ENCODE assay signal across 6 cellular contexts in genomic region chr5:69140239-69140638, GRCh38. TPM values are rescaled to one million over a fixed set of nuclear protein-coding genes. Genes with fewer than 3 reads are reported as not detected.
DNase-seq lines count a peak whose midpoint lies in the region; ATAC-seq, FAIRE-seq and TF ChIP-seq lines count a peak whose summit lies in the region.
"Not testable (repeated sequence)": the region's sequence is repeated elsewhere in the genome, so short reads cannot be mapped to it uniquely, and the experiment has no call there.

No MANE protein-coding gene starts in this region.

- ATAC-seq in A549; IMR-90 (ENCODE audit: low read depth); K562; HepG2; stimulated activated memory B cell treated with anti-CD40 and anti-IgM and Interleukin-4, amounts not matched to agents 10 μg/mL and 1 μg/mL and 100 μg/mL, for 72 hours: not testable (repeated sequence)

- not testable (repeated sequence) for H3K27ac ChIP-seq in A549; IMR-90 (ENCODE audit: insufficient read depth, low read length); K562 (ENCODE audit: extremely low read depth, low read depth, low read length); HepG2 (ENCODE audit: extremely low read length, insufficient read depth, low read length)

- not testable (repeated sequence) for H3K27me3 Mint-ChIP-seq in IgD-negative memory B cell; stimulated activated memory B cell treated with anti-CD40 and anti-IgM and Interleukin-4, amounts not matched to agents 10 μg/mL and 1 μg/mL and 100 μg/mL, for 72 hours

- H3K27ac Mint-ChIP-seq in IgD-negative memory B cell = peak overlapping the region in 2 of 3 donors; percentile 2 to 18
- peak overlapping the region; percentile 59 for H3K27ac Mint-ChIP-seq in stimulated activated memory B cell treated with anti-CD40 and anti-IgM and Interleukin-4, amounts not matched to agents 10 μg/mL and 1 μg/mL and 100 μg/mL, for 72 hours

- TF ChIP-seq EP300 in A549 (IDR thresholded peaks at IDR 0.05); K562 (IDR thresholded peaks at IDR 0.05; ENCODE audit: low read length); HepG2 (IDR thresholded peaks at IDR 0.05; ENCODE audit: low read depth in 2 of 2, low read length in 2 of 2); HepG2 (CRISPR knock-in tag; IDR thresholded peaks at IDR 0.05; ENCODE audit: borderline replicate concordance): not testable (repeated sequence)

- H3K4me1 ChIP-seq in A549; IMR-90 (ENCODE audit: control insufficient read depth, insufficient read depth, low read length); K562 (replicated peaks in 1 of 2; ENCODE audit: control insufficient read depth in 2 of 2, insufficient read depth in 2 of 2, low read length in 2 of 2); HepG2 (ENCODE audit: insufficient read depth, low read length): not testable (repeated sequence)

- not testable (repeated sequence) for H3K4me2 ChIP-seq in A549; IMR-90 (ENCODE audit: low read depth, low read length); K562 (ENCODE audit: insufficient read depth, low read length); HepG2 (ENCODE audit: low read depth, low read length)

- H3K79me1 ChIP-seq in IMR-90 (ENCODE audit: low read depth in 1 of 2, low read length in 2 of 2) = not testable (repeated sequence)

- H3K36me3 Mint-ChIP-seq in IgD-negative memory B cell; stimulated activated memory B cell treated with anti-CD40 and anti-IgM and Interleukin-4, amounts not matched to agents 10 μg/mL and 1 μg/mL and 100 μg/mL, for 72 hours: not testable (repeated sequence)

- not testable (repeated sequence) for BruUV-seq in IMR-90 (replicated peaks; lab: Mats Ljungman, UMichigan); K562 (replicated peaks; lab: Mats Ljungman, UMichigan); HepG2 (replicated peaks; lab: Mats Ljungman, UMichigan)

- H2AFZ ChIP-seq in IMR-90 (replicated peaks; ENCODE audit: low read length, poor library complexity); K562 (ENCODE audit: low read depth, low read length); HepG2 (ENCODE audit: low read length): not testable (repeated sequence)

- H3K9ac ChIP-seq in IMR-90 (ENCODE audit: low read depth, low read length); K562 (ENCODE audit: insufficient read depth in 1 of 2, low read depth in 2 of 2, low read length in 2 of 2); HepG2 (ENCODE audit: insufficient read depth, low read depth, low read length): not testable (repeated sequence)

- not testable (repeated sequence) for H3K23ac ChIP-seq in IMR-90 (ENCODE audit: low read depth, low read length)

- not testable (repeated sequence) for H3K9me3 Mint-ChIP-seq in IgD-negative memory B cell; stimulated activated memory B cell treated with anti-CD40 and anti-IgM and Interleukin-4, amounts not matched to agents 10 μg/mL and 1 μg/mL and 100 μg/mL, for 72 hours

- intact Hi-C loops in IMR-90 (cut with micrococcal nuclease); K562 (cut with micrococcal nuclease); HepG2 (cut with micrococcal nuclease; ENCODE audit: unreplicated experiment): not testable (repeated sequence)

- H2BK15ac ChIP-seq in IMR-90 (ENCODE audit: low read depth, low read length) = not testable (repeated sequence)

- H3K4ac ChIP-seq in IMR-90 (ENCODE audit: low read depth, low read length) = not testable (repeated sequence)

- H2BK120ac ChIP-seq in IMR-90 (ENCODE audit: low read depth, low read length) = not testable (repeated sequence)

- POLR2A ChIA-PET in A549 (lab: Yijun Ruan, JAX); IMR-90 (lab: Charles Lee; ENCODE audit: unreplicated experiment); HepG2 (lab: Yijun Ruan, JAX): not testable (repeated sequence)
- POLR2A ChIA-PET in K562 (lab: Yijun Ruan, JAX) = interaction anchor here (0.5 kb wide), 1 partner anchor 116 kb away, joined by 4 read pairs; no protein-coding TSS in a partner anchor

- not testable (repeated sequence) for FAIRE-seq in A549 (lab: Jason Lieb, UNC); K562 (lab: Jason Lieb, UNC); HepG2 (lab: Jason Lieb, UNC)

- H3K4me1 Mint-ChIP-seq in IgD-negative memory B cell = peaks cover 14 to 20% (median 16%) of the 10 kb centered on the region in 3 donors
- peaks cover 17% of the 10 kb centered on the region for H3K4me1 Mint-ChIP-seq in stimulated activated memory B cell treated with anti-CD40 and anti-IgM and Interleukin-4, amounts not matched to agents 10 μg/mL and 1 μg/mL and 100 μg/mL, for 72 hours

- H3K79me2 ChIP-seq in K562 (ENCODE audit: control insufficient read depth, insufficient read depth, low read length); HepG2 (ENCODE audit: insufficient read depth, low read length): not testable (repeated sequence)

- not testable (repeated sequence) for H4K20me1 ChIP-seq in IMR-90 (ENCODE audit: insufficient read depth, low read length); K562 (replicated peaks; ENCODE audit: control insufficient read depth, insufficient read depth, low read length); HepG2 (ENCODE audit: insufficient read depth, low read length)

- H3K9me3 ChIP-seq in A549 = peaks cover 11% of the 10 kb centered on the region
- H3K9me3 ChIP-seq in IMR-90 (ENCODE audit: control insufficient read depth, insufficient read depth, low read length); K562 (replicated peaks; ENCODE audit: control insufficient read depth, insufficient read depth, low read depth, low read length); HepG2 (ENCODE audit: low read length): not testable (repeated sequence)

- H3K9me1 ChIP-seq in IMR-90 (ENCODE audit: insufficient read depth, low read length); K562 (ENCODE audit: control insufficient read depth, insufficient read depth, low read length): not testable (repeated sequence)

- TF ChIP-seq RAD21 in A549 (conservative IDR thresholded peaks at IDR 0.05 in 1 of 2, IDR thresholded peaks at IDR 0.05 in 1 of 2); IMR-90 (IDR thresholded peaks at IDR 0.05; ENCODE audit: low read length); K562 (CRISPR knock-in tag; conservative IDR thresholded peaks at IDR 0.05 in 1 of 2, IDR thresholded peaks at IDR 0.05 in 1 of 2); HepG2 (CRISPR knock-in tag; IDR thresholded peaks at IDR 0.05): not testable (repeated sequence)

- not testable (repeated sequence) for DNase-seq in A549 (ENCODE audit: low read depth in 1 of 2, low spot score in 1 of 2); IMR-90; K562 (ENCODE audit: extremely low read depth in 1 of 4, low spot score in 3 of 4); HepG2 (ENCODE audit: low spot score)

- H3K14ac ChIP-seq in IMR-90 (replicated peaks; ENCODE audit: low read depth, low read length) = not testable (repeated sequence)

- H3K4me3 ChIP-seq in A549; IMR-90 (ENCODE audit: insufficient read depth, low read depth, low read length); K562; HepG2 (replicated peaks in 1 of 3; ENCODE audit: insufficient read depth in 1 of 3, low read depth in 2 of 3, low read length in 3 of 3): not testable (repeated sequence)

- TF ChIP-seq CTCF in A549 (IDR thresholded peaks at IDR 0.05); IMR-90 (conservative IDR thresholded peaks at IDR 0.05; ENCODE audit: low read depth, low read length); K562 (IDR thresholded peaks at IDR 0.05 in 2 of 3, conservative IDR thresholded peaks at IDR 0.05 in 1 of 3; ENCODE audit: insufficient read depth in 2 of 3, low read depth in 1 of 3, low read length in 3 of 3); HepG2 (CRISPR knock-in tag; IDR thresholded peaks at IDR 0.05): not testable (repeated sequence)

- in situ Hi-C loops in IMR-90 (cut with MboI; ENCODE audit: low sequenced_read_pairs); K562 (cut with MboI); HepG2 (cut with HindIII; ENCODE audit: extremely low pct_ligation_motif_present, low pct_unique_long_range_greater_than_20kb): not testable (repeated sequence)

- not testable (repeated sequence) for H3K56ac ChIP-seq in IMR-90 (ENCODE audit: extremely low read depth, insufficient read depth, low read length)

- H2AK5ac ChIP-seq in IMR-90 (ENCODE audit: low read depth, low read length) = not testable (repeated sequence)

- not testable (repeated sequence) for H3K18ac ChIP-seq in IMR-90 (ENCODE audit: low read depth, low read length)

- H2AK9ac ChIP-seq in IMR-90 (replicated peaks; ENCODE audit: low read depth, low read length, poor library complexity) = not testable (repeated sequence)

- not testable (repeated sequence) for H3K4me3 Mint-ChIP-seq in IgD-negative memory B cell; stimulated activated memory B cell treated with anti-CD40 and anti-IgM and Interleukin-4, amounts not matched to agents 10 μg/mL and 1 μg/mL and 100 μg/mL, for 72 hours

- CTCF ChIA-PET in A549 (lab: Yijun Ruan, JAX) = interaction anchor here (1.2 to 1.4 kb wide), 2 partner anchors 11 to 47 kb away, joined by 3 to 7 read pairs; partner anchors contain the start of gene SLC30A5
- CTCF ChIA-PET in IMR-90 (lab: Yijun Ruan, JAX) = interaction anchor here (0.6 to 0.9 kb wide), 2 partner anchors 21 to 194 kb away, joined by 3 to 7 read pairs; no protein-coding TSS in a partner anchor
- CTCF ChIA-PET in K562 (lab: Yijun Ruan, JAX; ENCODE audit: low intra/inter-chr PET ratio); HepG2 (lab: Yijun Ruan, JAX; ENCODE audit: low intra/inter-chr PET ratio, low total read pairs): not testable (repeated sequence)

- H4K8ac ChIP-seq in IMR-90 (ENCODE audit: low read depth in 2 of 2, low read length in 2 of 2) = not testable (repeated sequence)

- not testable (repeated sequence) for H4K5ac ChIP-seq in IMR-90 (ENCODE audit: low read depth, low read length)

- H2BK5ac ChIP-seq in IMR-90 (ENCODE audit: low read depth, low read length, poor library complexity, severe bottlenecking) = not testable (repeated sequence)

- H3K36me3 ChIP-seq in IMR-90 (ENCODE audit: control insufficient read depth, insufficient read depth, low read length); K562 (ENCODE audit: control insufficient read depth, insufficient read depth, low read length); HepG2 (replicated peaks in 1 of 2; ENCODE audit: control insufficient read depth in 1 of 2, insufficient read depth in 2 of 2, low read length in 2 of 2): not testable (repeated sequence)

- H3K27me3 ChIP-seq in IMR-90 (ENCODE audit: control insufficient read depth, insufficient read depth, low read length); K562 (ENCODE audit: control insufficient read depth in 2 of 2, insufficient read depth in 2 of 2, low read length in 2 of 2); HepG2 (ENCODE audit: control insufficient read depth in 1 of 2, insufficient read depth in 2 of 2, low read length in 2 of 2): not testable (repeated sequence)

- dilution Hi-C loops in IMR-90 (cut with HindIII; ENCODE audit: low sequenced_read_pairs, unreplicated experiment) = not testable (repeated sequence)

- TF ChIP-seq POLR2A in A549 (IDR thresholded peaks at IDR 0.05; ENCODE audit: low read length); IMR-90 (IDR thresholded peaks at IDR 0.05; ENCODE audit: low read depth, low read length); K562 (conservative IDR thresholded peaks at IDR 0.05); HepG2 (IDR thresholded peaks at IDR 0.05; ENCODE audit: insufficient read depth in 1 of 2, low read depth in 2 of 2, low read length in 2 of 2): not testable (repeated sequence)

- not testable (repeated sequence) for H4K91ac ChIP-seq in IMR-90 (ENCODE audit: insufficient read depth, low read depth, low read length)

- H2BK20ac ChIP-seq in IMR-90 (ENCODE audit: low read depth, low read length) = not testable (repeated sequence)

- WGBS in A549 (ENCODE audit: missing lambda C conversion rate) = 84% methylated on average over 4 of the region's 4 CpGs
- no CpG with 5 or more reads among the region's 4 CpGs for WGBS in IMR-90 (ENCODE audit: extremely low coverage in 2 of 2, insufficient read length in 1 of 2), 2 experiments
- 47% methylated on average over 4 of the region's 4 CpGs for WGBS in K562 (ENCODE audit: insufficient coverage, low coverage, missing lambda C conversion rate)
- 50% methylated on average over 4 of the region's 4 CpGs for whole genome bisulfite sequencing in HepG2 (ENCODE audit: low lambda C conversion rate)

RNA-seq across cellular contexts. Expression of gene CCNB1, which starts 26.7 kb away (rescaled TPM):
- 196 and 236 TPM in 2 replicates for polyA plus RNA-seq in A549 (2011; rRNA removed)
- 159 and 167 TPM in 2 replicates for polyA plus RNA-seq in A549 (2012; cell fraction: cytosol; rRNA removed)
- polyA plus RNA-seq in A549 (2012; cell fraction: nucleus; rRNA removed) = 113 and 130 TPM in 2 replicates
- polyA plus RNA-seq in A549 (2017; fragmentation: RNase III; extraction: RNeasy Plus Mini Kit Qiagen cat#74134 plus additional on column Dnase treatment) = 300 to 327 TPM (median 311 TPM) in 3 replicates
- 55.1 and 71.4 TPM in 2 replicates for polyA minus RNA-seq in A549 (2011; rRNA and poly(A)+ RNA removed)
- total RNA-seq in IMR-90 (2012; rRNA removed) = 160 and 203 TPM in 2 replicates
- polyA plus RNA-seq in IMR-90 (2012; rRNA removed) = 77.0 and 83.3 TPM in 2 replicates
- 22.8 and 47.1 TPM in 2 replicates for polyA plus RNA-seq in IMR-90 (2012; cell fraction: cytosol; rRNA removed)
- polyA plus RNA-seq in IMR-90 (2012; cell fraction: nucleus; rRNA removed; ENCODE audit: low replicate concordance) = 12.3 and 33.0 TPM in 2 replicates
- 7.7 TPM for polyA plus RNA-seq in IgD-negative memory B cell
- 73.7 and 121 TPM in 2 replicates for total RNA-seq in K562 (2011; cell fraction: chromatin; rRNA removed; ENCODE audit: low replicate concordance)
- 60.7 and 76.7 TPM in 2 replicates for total RNA-seq in K562 (2011; cell fraction: nucleolus; rRNA removed)
- total RNA-seq in K562 (2011; cell fraction: nucleoplasm; rRNA removed) = 83.0 and 89.8 TPM in 2 replicates
- total RNA-seq in K562 (2014; rRNA removed) = 165 and 208 TPM in 2 replicates
- 271 and 288 TPM in 2 replicates for total RNA-seq in K562 (2014; rRNA removed; fragmentation: Illumina TruSeq; extraction: Trizol)
- total RNA-seq in K562 (2015; rRNA removed; fragmentation: Illumina TruSeq; extraction: Trizol) = 267 and 270 TPM in 2 replicates
- total RNA-seq in K562 (2021) = 256 and 260 TPM in 2 replicates
- polyA plus RNA-seq in K562 (2011; rRNA removed) = 306 and 361 TPM in 2 replicates
- polyA plus RNA-seq in K562 (2011; cell fraction: cytosol; rRNA removed) = 87.6 and 130 TPM in 2 replicates
- polyA plus RNA-seq in K562 (2011; cell fraction: nucleus; rRNA removed) = 127 and 167 TPM in 2 replicates
- polyA plus RNA-seq in K562 (2012) = 165 and 326 TPM in 2 replicates
- polyA plus RNA-seq in K562 (2014; fragmentation: Illumina TruSeq; extraction: Trizol) = 277 and 295 TPM in 2 replicates
- polyA plus RNA-seq in K562 (2014; fragmentation: Nextera tagmentation; extraction: Ambion mirVana) = 100 to 1,000 TPM; 469 to 679 TPM
- polyA plus RNA-seq in K562 (2014; rRNA removed) = 231 and 236 TPM in 2 replicates
- 176 and 227 TPM in 2 replicates for polyA minus RNA-seq in K562 (2011; rRNA and poly(A)+ RNA removed)
- 95.8 and 118 TPM in 2 replicates for polyA minus RNA-seq in K562 (2011; cell fraction: cytosol; rRNA and poly(A)+ RNA removed)
- polyA minus RNA-seq in K562 (2011; cell fraction: nucleus; rRNA and poly(A)+ RNA removed) = 32.0 and 58.3 TPM in 2 replicates
- 316 and 431 TPM in 2 replicates for total RNA-seq in HepG2 (2016; rRNA removed; fragmentation: Illumina TruSeq; extraction: Trizol)
- 111 and 125 TPM in 2 replicates for total RNA-seq in HepG2 (2016; cell fraction: cytosol; rRNA removed; fragmentation: Illumina TruSeq; extraction: Trizol; ENCODE audit: low read depth)
- total RNA-seq in HepG2 (2016; cell fraction: insoluble cytoplasmic fraction; rRNA removed; fragmentation: Illumina TruSeq; extraction: Trizol) = 314 and 447 TPM in 2 replicates
- 71.3 and 78.4 TPM in 2 replicates for total RNA-seq in HepG2 (2016; cell fraction: membrane; rRNA removed; fragmentation: Illumina TruSeq; extraction: Trizol)
- 134 and 154 TPM in 2 replicates for total RNA-seq in HepG2 (2016; cell fraction: nucleus; rRNA removed; fragmentation: Illumina TruSeq; extraction: Trizol)
- polyA plus RNA-seq in HepG2 (2011; rRNA removed) = 49.6 and 82.3 TPM in 2 replicates
- 44.1 and 47.1 TPM in 2 replicates for polyA plus RNA-seq in HepG2 (2011; cell fraction: cytosol; rRNA removed)
- 22.6 and 25.0 TPM in 2 replicates for polyA plus RNA-seq in HepG2 (2011; cell fraction: nucleus; rRNA removed)
- polyA plus RNA-seq in HepG2 (2012) = 34.4 and 107 TPM in 2 replicates
- 21.5 and 26.2 TPM in 2 replicates for polyA plus RNA-seq in HepG2 (2016; cell fraction: cytosol; fragmentation: Illumina TruSeq; extraction: Trizol; ENCODE audit: low read depth)
- polyA plus RNA-seq in HepG2 (2016; cell fraction: insoluble cytoplasmic fraction; fragmentation: Illumina TruSeq; extraction: Trizol; ENCODE audit: low read depth) = 336 and 356 TPM in 2 replicates
- 23.1 and 31.9 TPM in 2 replicates for polyA plus RNA-seq in HepG2 (2016; cell fraction: membrane; fragmentation: Illumina TruSeq; extraction: Trizol; ENCODE audit: low read depth)
- polyA plus RNA-seq in HepG2 (2016; cell fraction: nucleus; fragmentation: Illumina TruSeq; extraction: Trizol; ENCODE audit: insufficient read depth, low read depth) = 188 TPM in 2 replicates
- polyA minus RNA-seq in HepG2 (2011; rRNA and poly(A)+ RNA removed; ENCODE audit: low replicate concordance) = 26.9 and 102 TPM in 2 replicates
- polyA minus RNA-seq in HepG2 (2011; cell fraction: cytosol; rRNA and poly(A)+ RNA removed) = 31.3 and 37.6 TPM in 2 replicates
- polyA minus RNA-seq in HepG2 (2011; cell fraction: nucleus; rRNA and poly(A)+ RNA removed) = 24.5 and 29.0 TPM in 2 replicates

RNA-seq across cellular contexts. Expression of gene SLC30A5, which starts 46.4 kb away (rescaled TPM):
- 74.6 and 79.8 TPM in 2 replicates for polyA plus RNA-seq in A549 (2011; rRNA removed)
- 15.7 and 29.3 TPM in 2 replicates for polyA plus RNA-seq in A549 (2012; cell fraction: cytosol; rRNA removed)
- polyA plus RNA-seq in A549 (2012; cell fraction: nucleus; rRNA removed) = 15.2 and 25.8 TPM in 2 replicates
- 51.2 to 53.3 TPM (median 52.2 TPM) in 3 replicates for polyA plus RNA-seq in A549 (2017; fragmentation: RNase III; extraction: RNeasy Plus Mini Kit Qiagen cat#74134 plus additional on column Dnase treatment)
- polyA minus RNA-seq in A549 (2011; rRNA and poly(A)+ RNA removed) = 155 and 163 TPM in 2 replicates
- 34.8 and 63.3 TPM in 2 replicates for total RNA-seq in IMR-90 (2012; rRNA removed)
- polyA plus RNA-seq in IMR-90 (2012; rRNA removed) = 15.6 and 21.2 TPM in 2 replicates
- polyA plus RNA-seq in IMR-90 (2012; cell fraction: cytosol; rRNA removed) = 8.2 and 8.3 TPM in 2 replicates
- 9.8 and 38.2 TPM in 2 replicates for polyA plus RNA-seq in IMR-90 (2012; cell fraction: nucleus; rRNA removed; ENCODE audit: low replicate concordance)
- 25.9 TPM for polyA plus RNA-seq in IgD-negative memory B cell
- total RNA-seq in K562 (2011; cell fraction: chromatin; rRNA removed; ENCODE audit: low replicate concordance) = 49.3 and 95.0 TPM in 2 replicates
- total RNA-seq in K562 (2011; cell fraction: nucleolus; rRNA removed) = 83.7 and 85.8 TPM in 2 replicates
- 94.5 and 101 TPM in 2 replicates for total RNA-seq in K562 (2011; cell fraction: nucleoplasm; rRNA removed)
- 82.7 and 92.5 TPM in 2 replicates for total RNA-seq in K562 (2014; rRNA removed)
- 62.5 and 74.6 TPM in 2 replicates for total RNA-seq in K562 (2014; rRNA removed; fragmentation: Illumina TruSeq; extraction: Trizol)
- 72.0 and 79.6 TPM in 2 replicates for total RNA-seq in K562 (2015; rRNA removed; fragmentation: Illumina TruSeq; extraction: Trizol)
- 52.8 and 54.6 TPM in 2 replicates for total RNA-seq in K562 (2021)
- polyA plus RNA-seq in K562 (2011; rRNA removed) = 64.9 and 68.7 TPM in 2 replicates
- polyA plus RNA-seq in K562 (2011; cell fraction: cytosol; rRNA removed) = 49.5 and 54.9 TPM in 2 replicates
- polyA plus RNA-seq in K562 (2011; cell fraction: nucleus; rRNA removed) = 42.5 and 48.9 TPM in 2 replicates
- 36.6 and 59.2 TPM in 2 replicates for polyA plus RNA-seq in K562 (2012)
- polyA plus RNA-seq in K562 (2014; fragmentation: Illumina TruSeq; extraction: Trizol) = 58.6 and 86.8 TPM in 2 replicates
- 10 to 100 TPM; 22.9 to 27.1 TPM for polyA plus RNA-seq in K562 (2014; fragmentation: Nextera tagmentation; extraction: Ambion mirVana)
- polyA plus RNA-seq in K562 (2014; rRNA removed) = 41.4 and 47.3 TPM in 2 replicates
- 86.4 and 102 TPM in 2 replicates for polyA minus RNA-seq in K562 (2011; rRNA and poly(A)+ RNA removed)
- polyA minus RNA-seq in K562 (2011; cell fraction: cytosol; rRNA and poly(A)+ RNA removed) = 53.2 and 76.2 TPM in 2 replicates
- polyA minus RNA-seq in K562 (2011; cell fraction: nucleus; rRNA and poly(A)+ RNA removed) = 17.5 and 29.4 TPM in 2 replicates
- 38.0 and 53.6 TPM in 2 replicates for total RNA-seq in HepG2 (2016; rRNA removed; fragmentation: Illumina TruSeq; extraction: Trizol)
- total RNA-seq in HepG2 (2016; cell fraction: cytosol; rRNA removed; fragmentation: Illumina TruSeq; extraction: Trizol; ENCODE audit: low read depth) = 31.6 and 34.5 TPM in 2 replicates
- total RNA-seq in HepG2 (2016; cell fraction: insoluble cytoplasmic fraction; rRNA removed; fragmentation: Illumina TruSeq; extraction: Trizol) = 30.3 and 45.5 TPM in 2 replicates
- 49.5 and 53.4 TPM in 2 replicates for total RNA-seq in HepG2 (2016; cell fraction: membrane; rRNA removed; fragmentation: Illumina TruSeq; extraction: Trizol)
- total RNA-seq in HepG2 (2016; cell fraction: nucleus; rRNA removed; fragmentation: Illumina TruSeq; extraction: Trizol) = 45.0 and 49.8 TPM in 2 replicates
- polyA plus RNA-seq in HepG2 (2011; rRNA removed) = 40.7 and 46.0 TPM in 2 replicates
- 20.8 and 26.3 TPM in 2 replicates for polyA plus RNA-seq in HepG2 (2011; cell fraction: cytosol; rRNA removed)
- polyA plus RNA-seq in HepG2 (2011; cell fraction: nucleus; rRNA removed) = 12.8 and 20.0 TPM in 2 replicates
- 20.2 and 28.1 TPM in 2 replicates for polyA plus RNA-seq in HepG2 (2012)
- polyA plus RNA-seq in HepG2 (2016; cell fraction: cytosol; fragmentation: Illumina TruSeq; extraction: Trizol; ENCODE audit: low read depth) = 41.7 and 42.9 TPM in 2 replicates
- polyA plus RNA-seq in HepG2 (2016; cell fraction: insoluble cytoplasmic fraction; fragmentation: Illumina TruSeq; extraction: Trizol; ENCODE audit: low read depth) = 33.4 and 37.3 TPM in 2 replicates
- 52.5 and 54.7 TPM in 2 replicates for polyA plus RNA-seq in HepG2 (2016; cell fraction: membrane; fragmentation: Illumina TruSeq; extraction: Trizol; ENCODE audit: low read depth)
- 77.8 and 87.7 TPM in 2 replicates for polyA plus RNA-seq in HepG2 (2016; cell fraction: nucleus; fragmentation: Illumina TruSeq; extraction: Trizol; ENCODE audit: insufficient read depth, low read depth)
- polyA minus RNA-seq in HepG2 (2011; rRNA and poly(A)+ RNA removed; ENCODE audit: low replicate concordance) = 145 and 157 TPM in 2 replicates
- polyA minus RNA-seq in HepG2 (2011; cell fraction: cytosol; rRNA and poly(A)+ RNA removed) = 35.9 and 43.9 TPM in 2 replicates
- polyA minus RNA-seq in HepG2 (2011; cell fraction: nucleus; rRNA and poly(A)+ RNA removed) = 20.1 and 27.8 TPM in 2 replicates

RNA-seq across cellular contexts. Expression of gene CENPH, which starts 49.1 kb away (rescaled TPM):
- polyA plus RNA-seq in A549 (2011; rRNA removed) (19.0 and 35.2 TPM in 2 replicates), A549 (2017; fragmentation: RNase III; extraction: RNeasy Plus Mini Kit Qiagen cat#74134 plus additional on column Dnase treatment) (26.7 to 33.1 TPM (median 26.7 TPM) in 3 replicates), IMR-90 (2012; rRNA removed) (6.6 and 7.8 TPM in 2 replicates), IgD-negative memory B cell (18.0 TPM), K562 (2011; rRNA removed) (61.6 and 75.3 TPM in 2 replicates), K562 (2014; fragmentation: Illumina TruSeq; extraction: Trizol) (68.0 and 74.9 TPM in 2 replicates), K562 (2014; fragmentation: Nextera tagmentation; extraction: Ambion mirVana) (10 to 100 TPM; 10.5 to 18.2 TPM), K562 (2014; rRNA removed) (103 and 124 TPM in 2 replicates), HepG2 (2011; rRNA removed) (7.3 and 11.2 TPM in 2 replicates)
- polyA plus RNA-seq in A549 (2012; cell fraction: cytosol; rRNA removed) = 15.8 and 16.0 TPM in 2 replicates
- polyA plus RNA-seq in A549 (2012; cell fraction: nucleus; rRNA removed) = 5.2 and 13.0 TPM in 2 replicates
- polyA minus RNA-seq in A549 (2011; rRNA and poly(A)+ RNA removed) = 3.6 and 5.5 TPM in 2 replicates
- total RNA-seq in IMR-90 (2012; rRNA removed) (3.8 and 10.8 TPM in 2 replicates), K562 (2014; rRNA removed) (77.2 and 111 TPM in 2 replicates), K562 (2014; rRNA removed; fragmentation: Illumina TruSeq; extraction: Trizol) (95.5 and 120 TPM in 2 replicates), K562 (2015; rRNA removed; fragmentation: Illumina TruSeq; extraction: Trizol) (66.9 and 71.6 TPM in 2 replicates), K562 (2021) (72.1 and 73.0 TPM in 2 replicates), HepG2 (2016; rRNA removed; fragmentation: Illumina TruSeq; extraction: Trizol) (28.8 and 36.2 TPM in 2 replicates)
- 1.4 and 7.8 TPM in 2 replicates for polyA plus RNA-seq in IMR-90 (2012; cell fraction: cytosol; rRNA removed)
- 0.47 and 1.1 TPM in 2 replicates for polyA plus RNA-seq in IMR-90 (2012; cell fraction: nucleus; rRNA removed; ENCODE audit: low replicate concordance)
- 15.7 and 27.1 TPM in 2 replicates for total RNA-seq in K562 (2011; cell fraction: chromatin; rRNA removed; ENCODE audit: low replicate concordance)
- 11.6 and 13.7 TPM in 2 replicates for total RNA-seq in K562 (2011; cell fraction: nucleolus; rRNA removed)
- total RNA-seq in K562 (2011; cell fraction: nucleoplasm; rRNA removed) = 19.9 and 24.4 TPM in 2 replicates
- polyA plus RNA-seq in K562 (2011; cell fraction: cytosol; rRNA removed) = 34.2 and 69.1 TPM in 2 replicates
- polyA plus RNA-seq in K562 (2011; cell fraction: nucleus; rRNA removed) = 8.4 and 11.6 TPM in 2 replicates
- polyA plus RNA-seq in K562 (2012) = 49.7 and 114 TPM in 2 replicates
- polyA minus RNA-seq in K562 (2011; rRNA and poly(A)+ RNA removed) = 16.9 and 25.9 TPM in 2 replicates
- 20.0 and 26.2 TPM in 2 replicates for polyA minus RNA-seq in K562 (2011; cell fraction: cytosol; rRNA and poly(A)+ RNA removed)
- polyA minus RNA-seq in K562 (2011; cell fraction: nucleus; rRNA and poly(A)+ RNA removed) = 8.3 and 16.7 TPM in 2 replicates
- 7.6 and 8.2 TPM in 2 replicates for total RNA-seq in HepG2 (2016; cell fraction: cytosol; rRNA removed; fragmentation: Illumina TruSeq; extraction: Trizol; ENCODE audit: low read depth)
- 29.6 and 43.8 TPM in 2 replicates for total RNA-seq in HepG2 (2016; cell fraction: insoluble cytoplasmic fraction; rRNA removed; fragmentation: Illumina TruSeq; extraction: Trizol)
- 18.3 and 23.9 TPM in 2 replicates for total RNA-seq in HepG2 (2016; cell fraction: membrane; rRNA removed; fragmentation: Illumina TruSeq; extraction: Trizol)
- 12.7 and 14.4 TPM in 2 replicates for total RNA-seq in HepG2 (2016; cell fraction: nucleus; rRNA removed; fragmentation: Illumina TruSeq; extraction: Trizol)
- polyA plus RNA-seq in HepG2 (2011; cell fraction: cytosol; rRNA removed) = 7.0 and 7.1 TPM in 2 replicates
- polyA plus RNA-seq in HepG2 (2011; cell fraction: nucleus; rRNA removed) = 1.8 TPM in 2 replicates
- polyA plus RNA-seq in HepG2 (2012) = 7.0 and 16.8 TPM in 2 replicates
- polyA plus RNA-seq in HepG2 (2016; cell fraction: cytosol; fragmentation: Illumina TruSeq; extraction: Trizol; ENCODE audit: low read depth) = 8.8 and 9.8 TPM in 2 replicates
- polyA plus RNA-seq in HepG2 (2016; cell fraction: insoluble cytoplasmic fraction; fragmentation: Illumina TruSeq; extraction: Trizol; ENCODE audit: low read depth) = 34.9 and 35.8 TPM in 2 replicates
- polyA plus RNA-seq in HepG2 (2016; cell fraction: membrane; fragmentation: Illumina TruSeq; extraction: Trizol; ENCODE audit: low read depth) = 20.4 and 21.2 TPM in 2 replicates
- polyA plus RNA-seq in HepG2 (2016; cell fraction: nucleus; fragmentation: Illumina TruSeq; extraction: Trizol; ENCODE audit: insufficient read depth, low read depth) = 16.7 and 21.1 TPM in 2 replicates
- polyA minus RNA-seq in HepG2 (2011; rRNA and poly(A)+ RNA removed; ENCODE audit: low replicate concordance) = 4.7 and 5.8 TPM in 2 replicates
- polyA minus RNA-seq in HepG2 (2011; cell fraction: cytosol; rRNA and poly(A)+ RNA removed) = 6.0 TPM in 2 replicates
- 4.1 TPM in 2 replicates for polyA minus RNA-seq in HepG2 (2011; cell fraction: nucleus; rRNA and poly(A)+ RNA removed)
